In genomic region chr4:42761804-42762203, GRCh38 we compare ENCODE assay signal across 20 cellular contexts.
DNase-seq lines count a peak whose midpoint lies in the region; TF ChIP-seq lines count a peak whose summit lies in the region.
"Had no signal": no experiment of that assay in that cellular context is flagged by ENCODE, and none has a peak within 500 bp of the region (broad histone marks: within the 10 kb centered on the region; RNA-seq: fewer than 3 reads in every experiment).

No MANE protein-coding gene starts in this region.

- no peaks in the 10 kb centered on the region for H3K36me3 ChIP-seq in NT2/D1 (ENCODE audit: insufficient read depth, insufficient read length, low read length)
- no peaks in the 10 kb centered on the region for H3K36me3 ChIP-seq in iPS-20b (ENCODE audit: insufficient read depth, low read depth, low read length)
- H3K36me3 ChIP-seq: BLaER1 had no signal

- CTCF ChIA-PET in HEK293T (lab: Yijun Ruan, JAX): no interaction called here

- peak overlapping the region; percentile 8 for H3K27ac ChIP-seq in iPS-20b (ENCODE audit: low read length)
- H3K27ac ChIP-seq: BLaER1, KMS-11, SK-N-MC had no signal

- DNase-seq in NCI-H526 (lab: John Stamatoyannopoulos, UW): peak; percentile 25 to 70
- no peak for DNase-seq in NCI-H526 treated with DMSO at 0.1 percent for 48 hours (lab: John Stamatoyannopoulos, UW)
- DNase-seq in NT2/D1 (ENCODE audit: low read depth, low spot score): peak; percentile 70
- DNase-seq in NCI-H1436 (lab: John Stamatoyannopoulos, UW): no peak
- DNase-seq in T-helper 9 cell: no peak
- DNase-seq in HEK293T (ENCODE audit: extremely low spot score): no peak
- DNase-seq: 8988T; CD4-positive, CD25-positive, alpha-beta regulatory T cell; DMS153; DND-41; NCI-H1048; NCI-H1417 treated with DMSO at 0.1 percent for 48 hours; NCI-H187; NCI-H2081 treated with DMSO at 0.1 percent for 48 hours; NCI-H524; SIG-M5 had no signal

- H3K4me3 ChIP-seq in NT2/D1 (ENCODE audit: insufficient read length, low read depth) (no peak overlapping the region), iPS-20b (ENCODE audit: low read length) (no peak overlapping the region; the same call in 1 of the 2 replicates)
- H3K4me3 ChIP-seq: BLaER1, SK-N-MC had no signal

- H3K4me1 ChIP-seq in NT2/D1 (ENCODE audit: insufficient read depth, insufficient read length) (no peaks in the 10 kb centered on the region), iPS-20b (ENCODE audit: insufficient read depth, low read length) (peaks cover 14% of the 10 kb centered on the region; the same call in 1 of the 2 replicates)
- H3K4me1 ChIP-seq: BLaER1 had no signal

- H3K9ac ChIP-seq in NT2/D1 (ENCODE audit: insufficient read length, low read depth) (no peak overlapping the region), iPS-20b (ENCODE audit: low read depth, low read length) (no peak overlapping the region)
- H3K9ac ChIP-seq: BLaER1, KMS-11 had no signal

- no peaks in the 10 kb centered on the region for H3K27me3 ChIP-seq in NT2/D1 (ENCODE audit: insufficient read depth, insufficient read length)
- no peaks in the 10 kb centered on the region for H3K27me3 ChIP-seq in iPS-20b (ENCODE audit: insufficient read depth, low read length)
- H3K27me3 ChIP-seq: BLaER1 had no signal

- POLR2A ChIA-PET in HEK293T (lab: Yijun Ruan, JAX): no interaction called here

- H3K9me3 ChIP-seq in NT2/D1 (ENCODE audit: insufficient read depth, low read length): no peaks in the 10 kb centered on the region
- H3K9me3 ChIP-seq in iPS-20b (ENCODE audit: insufficient read depth, low read depth, low read length): no peaks in the 10 kb centered on the region
- H3K9me3 ChIP-seq: BLaER1 had no signal

TF ChIP-seq in HEK293T, 16 proteins besides CTCF, POLR2A, EP300 and RAD21:
- no peak for TF ChIP-seq HDGF (IDR thresholded peaks at IDR 0.05; ENCODE audit: borderline replicate concordance)
- no peak for TF ChIP-seq L3MBTL2 (conservative IDR thresholded peaks at IDR 0.05)
- TF ChIP-seq TARDBP (IDR thresholded peaks at IDR 0.05): no peak
- no peak for TF ChIP-seq PKNOX1 (IDR thresholded peaks at IDR 0.05)
- no peak for TF ChIP-seq BHLHE40 (IDR thresholded peaks at IDR 0.05; ENCODE audit: borderline replicate concordance)
- TF ChIP-seq FOXM1 (IDR thresholded peaks at IDR 0.05; ENCODE audit: borderline replicate concordance): no peak
- TF ChIP-seq SP1 (IDR thresholded peaks at IDR 0.05): no peak
- no peak for TF ChIP-seq SUZ12 (IDR thresholded peaks at IDR 0.05)
- no peak for TF ChIP-seq ARNT (IDR thresholded peaks at IDR 0.05)
- TF ChIP-seq FOXA1 (IDR thresholded peaks at IDR 0.05): no peak
- TF ChIP-seq ZNF384 (IDR thresholded peaks at IDR 0.05): no peak
- no peak for TF ChIP-seq FOXK2 (IDR thresholded peaks at IDR 0.05)
- TF ChIP-seq NFRKB (IDR thresholded peaks at IDR 0.05): no peak
- no peak for TF ChIP-seq LEF1 (IDR thresholded peaks at IDR 0.05; ENCODE audit: borderline replicate concordance)
- TF ChIP-seq ELF4 (IDR thresholded peaks at IDR 0.05): no peak

Comparison
In these comparisons a context has a peak if more than half of its experiments do, and no peak if none do; other contexts are left out.
1. DNase-seq: peak in NCI-H526 (2 of 2) and NT2/D1 (single experiment); none in NCI-H526 treated with DMSO at 0.1 percent for 48 hours (single experiment), NCI-H1436 (single experiment), T-helper 9 cell (single experiment) and HEK293T (single experiment).